Comparison of ENCODE assay signal across 8 cellular contexts in genomic region chr1:15949453-15950245, GRCh38. TPM values are rescaled to one million over a fixed set of nuclear protein-coding genes. Genes with fewer than 3 reads are reported as not detected.
DNase-seq lines count a peak whose midpoint lies in the region; ATAC-seq and TF ChIP-seq lines count a peak whose summit lies in the region.

No MANE protein-coding gene starts in this region.

- peak overlapping the region; percentile 96 to 99 (median 97) for H3K27ac Mint-ChIP-seq in IgD-negative memory B cell
- H3K27ac Mint-ChIP-seq in endodermal cell: peak overlapping the region; percentile 75

- H3K36me3 Mint-ChIP-seq in IgD-negative memory B cell (peaks cover 3% of the 10 kb centered on the region), endodermal cell (ENCODE audit: low read depth) (peaks cover 28% of the 10 kb centered on the region)

- H3K4me1 Mint-ChIP-seq in IgD-negative memory B cell: peaks cover 40 to 58% (median 43%) of the 10 kb centered on the region in 3 donors
- H3K4me1 Mint-ChIP-seq in endodermal cell: peaks cover 45% of the 10 kb centered on the region

- H3K4me3 Mint-ChIP-seq in IgD-negative memory B cell (peak overlapping the region; percentile 60 to 91 (median 86)), endodermal cell (no peak overlapping the region)

- H3K27me3 Mint-ChIP-seq in IgD-negative memory B cell (no peaks in the 10 kb centered on the region), endodermal cell (ENCODE audit: insufficient read depth) (no peaks in the 10 kb centered on the region)

- H3K9me3 Mint-ChIP-seq in IgD-negative memory B cell (no peaks in the 10 kb centered on the region), endodermal cell (no peaks in the 10 kb centered on the region)

- H3K9ac ChIP-seq in endodermal cell (ENCODE audit: extremely low read depth, low read length, poor library complexity, severe bottlenecking): no peak overlapping the region

- H3K4me1 ChIP-seq in endodermal cell (ENCODE audit: control insufficient read depth, insufficient read depth, low read length) (peaks cover 16% of the 10 kb centered on the region), muscle layer of duodenum (ENCODE audit: control insufficient read depth in 1 of 2, insufficient read depth in 2 of 2, low read length in 2 of 2) (peaks cover 32 to 51% of the 10 kb centered on the region in 2 donors)

- WGBS in endodermal cell (ENCODE audit: insufficient coverage in 1 of 2, insufficient read length in 1 of 2), 2 experiments: 62 to 72% methylated on average over 15 to 25 of the region's 25 CpGs

- no peaks in the 10 kb centered on the region for H3K9me3 ChIP-seq in endodermal cell (ENCODE audit: control insufficient read depth, low read length)
- no peaks in the 10 kb centered on the region for H3K9me3 ChIP-seq in muscle layer of duodenum (ENCODE audit: control insufficient read depth in 1 of 2, low read length in 2 of 2)

- H3K4me3 ChIP-seq in AG09309 (ENCODE audit: control insufficient read depth, low read depth, low read length) (peak overlapping the region; percentile 22), endodermal cell (ENCODE audit: low read length) (no peak overlapping the region), muscle layer of duodenum (ENCODE audit: low read depth in 1 of 2, low read length in 2 of 2) (peak overlapping the region in 1 of 2 donors; percentile 27)

- DNase-seq in AG09309 (ENCODE audit: low read depth) (peak; percentile 93), activated T-cell treated with anti-CD3 and anti-CD28 coated beads for 1 hour (ENCODE audit: low read depth) (peak; percentile 68), endodermal cell (peak; percentile 86), NCI-H1048 (lab: John Stamatoyannopoulos, UW) (no peak)
- peak; percentile 95 for DNase-seq in stimulated activated CD8-positive, alpha-beta memory T cell treated with anti-CD3 and anti-CD28 coated beads, Interleukin-4, amount 100 ng/mL, for 48 hours

- peaks cover 22% of the 10 kb centered on the region for H3K36me3 ChIP-seq in endodermal cell (ENCODE audit: control insufficient read depth, insufficient read depth, low read length)
- H3K36me3 ChIP-seq in muscle layer of duodenum (ENCODE audit: control insufficient read depth in 1 of 2, insufficient read depth in 2 of 2, low read length in 2 of 2): peaks cover 25 to 41% of the 10 kb centered on the region in 2 donors

- H3K27ac ChIP-seq in endodermal cell (ENCODE audit: low read depth, low read length): peak overlapping the region; percentile 19
- peak overlapping the region; percentile 91 for H3K27ac ChIP-seq in muscle layer of duodenum (ENCODE audit: low read length)

- ATAC-seq in GM19468 (IDR thresholded peaks at IDR 0.05; ENCODE audit: extremely low read depth, unreplicated experiment): peak; percentile 43

- H3K27me3 ChIP-seq in endodermal cell (ENCODE audit: control insufficient read depth, insufficient read depth, low read length, poor library complexity, severe bottlenecking) (no peaks in the 10 kb centered on the region), muscle layer of duodenum (ENCODE audit: low read depth, low read length) (no peaks in the 10 kb centered on the region)

- TF ChIP-seq CTCF in AG09309 (IDR thresholded peaks at IDR 0.05; ENCODE audit: control insufficient read depth, insufficient read depth, low read depth, low read length, missing control alignments) (no peak), endodermal cell (conservative IDR thresholded peaks at IDR 0.05) (no peak)

RNA-seq across cellular contexts. Expression of gene ZBTB17, which starts 26.3 kb away (rescaled TPM):
- 30.5 TPM for polyA plus RNA-seq in IgD-negative memory B cell
- 10 to 100 TPM; 28.0 to 31.7 TPM for total RNA-seq in endodermal cell
- 35.1 TPM for polyA plus RNA-seq in endodermal cell (2013, experiment 1 of 2)
- 32.6 TPM for polyA plus RNA-seq in endodermal cell (2013, experiment 2 of 2)

RNA-seq across cellular contexts. Expression of gene SRARP, which starts 54.4 kb away (rescaled TPM):
- polyA plus RNA-seq in IgD-negative memory B cell: not detected
- total RNA-seq in endodermal cell: 1 to 10 TPM in 1 of 2 donors, under 1 TPM in 1; 0.97 to 1.3 TPM
- polyA plus RNA-seq in endodermal cell (2013, experiment 1 of 2): 0.18 TPM
- 0.12 TPM for polyA plus RNA-seq in endodermal cell (2013, experiment 2 of 2)
